ENCODE assay signal across 19 cellular contexts in genomic region chr22:46008836-46009596, GRCh38. TPM values are rescaled to one million over a fixed set of nuclear protein-coding genes. Genes with fewer than 3 reads are reported as not detected.
DNase-seq lines count a peak whose midpoint lies in the region; ATAC-seq and TF ChIP-seq lines count a peak whose summit lies in the region.
"Had no signal": no experiment of that assay in that cellular context is flagged by ENCODE, and none has a peak within 500 bp of the region (broad histone marks: within the 10 kb centered on the region; RNA-seq: fewer than 3 reads in every experiment).

No MANE protein-coding gene starts in this region.

- peaks cover 2% of the 10 kb centered on the region for H3K27me3 Mint-ChIP-seq in activated naive CD8-positive, alpha-beta T cell treated with anti-CD3 and anti-CD28 coated beads, Interleukin-2, amount 10 ng/mL, durations not matched to agents 7 days and 5 days
- H3K27me3 Mint-ChIP-seq in activated naive CD8-positive, alpha-beta T cell treated with anti-CD3 and anti-CD28 coated beads for 36 hours = no peaks in the 10 kb centered on the region
- H3K27me3 Mint-ChIP-seq in nephron (ENCODE audit: low read depth) = peaks cover 3% of the 10 kb centered on the region
- H3K27me3 Mint-ChIP-seq in natural killer cell (ENCODE audit: low read depth in 2 of 2) = no peaks in the 10 kb centered on the region

- 83 to 89% methylated on average over 3 to 9 of the region's 9 CpGs for WGBS in esophagus squamous epithelium, 2 donors
- WGBS in transverse colon (ENCODE audit: low coverage in 1 of 2), 2 donors = 90 to 92% methylated on average over 2 to 9 of the region's 9 CpGs

- H3K9me3 ChIP-seq in esophagus squamous epithelium = peaks cover 0 to 7% (median 0%) of the 10 kb centered on the region in 3 donors
- H3K9me3 ChIP-seq in transverse colon = peaks cover 0 to 6% of the 10 kb centered on the region in 2 donors
- H3K9me3 ChIP-seq: colonic mucosa had no signal

- in situ Hi-C loops in transverse colon (cut with MboI; ENCODE audit: low pct_ligation_motif_present in 1 of 4, low pct_unique_long_range_greater_than_20kb in 1 of 4, low sequenced_read_pairs in 3 of 4) = loop anchor here (5.0 to 25.0 kb wide), 4 partner anchors 106 to 306 kb away; no protein-coding TSS in a partner anchor

- H3K4me1 Mint-ChIP-seq in activated naive CD8-positive, alpha-beta T cell treated with anti-CD3 and anti-CD28 coated beads, Interleukin-2, amount 10 ng/mL, durations not matched to agents 7 days and 5 days = peaks cover 18% of the 10 kb centered on the region
- peaks cover 21% of the 10 kb centered on the region for H3K4me1 Mint-ChIP-seq in activated naive CD8-positive, alpha-beta T cell treated with anti-CD3 and anti-CD28 coated beads for 36 hours
- H3K4me1 Mint-ChIP-seq in nephron (peaks cover 30% of the 10 kb centered on the region), natural killer cell (peaks cover 11 to 31% of the 10 kb centered on the region in 2 donors)

- POLR2A ChIA-PET in activated naive CD8-positive, alpha-beta T cell treated with anti-CD3 and anti-CD28 coated beads, Interleukin-2, amount 10 ng/mL, durations not matched to agents 7 days and 5 days (lab: Charles Lee) = no interaction called here

- no peak overlapping the region for H3K4me3 Mint-ChIP-seq in activated naive CD8-positive, alpha-beta T cell treated with anti-CD3 and anti-CD28 coated beads, Interleukin-2, amount 10 ng/mL, durations not matched to agents 7 days and 5 days
- no peak overlapping the region for H3K4me3 Mint-ChIP-seq in activated naive CD8-positive, alpha-beta T cell treated with anti-CD3 and anti-CD28 coated beads for 36 hours
- H3K4me3 Mint-ChIP-seq in nephron (peak overlapping the region in 1 of 3 experiments; percentile 26), natural killer cell (no peak overlapping the region)
- H3K4me3 Mint-ChIP-seq: activated T-cell treated with anti-CD3 and anti-CD28 coated beads, Interleukin-2, amount 50 U/mL, for 24 hours; CD4-positive, alpha-beta T cell; neural crest cell had no signal

- no peak overlapping the region for H3K27ac Mint-ChIP-seq in activated naive CD8-positive, alpha-beta T cell treated with anti-CD3 and anti-CD28 coated beads, Interleukin-2, amount 10 ng/mL, durations not matched to agents 7 days and 5 days
- no peak overlapping the region for H3K27ac Mint-ChIP-seq in activated naive CD8-positive, alpha-beta T cell treated with anti-CD3 and anti-CD28 coated beads for 36 hours
- H3K27ac Mint-ChIP-seq in nephron = peak overlapping the region; percentile 64 to 80 (median 75)
- no peak overlapping the region for H3K27ac Mint-ChIP-seq in natural killer cell
- H3K27ac Mint-ChIP-seq: activated T-cell treated with anti-CD3 and anti-CD28 coated beads, Interleukin-2, amount 50 U/mL, for 24 hours; CD4-positive, alpha-beta T cell had no signal

- no peaks in the 10 kb centered on the region for H3K36me3 ChIP-seq in esophagus squamous epithelium
- H3K36me3 ChIP-seq in transverse colon = no peaks in the 10 kb centered on the region
- H3K36me3 ChIP-seq: colonic mucosa, HAP-1, SJSA1 had no signal

- H3K9me3 Mint-ChIP-seq in activated naive CD8-positive, alpha-beta T cell treated with anti-CD3 and anti-CD28 coated beads, Interleukin-2, amount 10 ng/mL, durations not matched to agents 7 days and 5 days = no peaks in the 10 kb centered on the region
- H3K9me3 Mint-ChIP-seq in activated naive CD8-positive, alpha-beta T cell treated with anti-CD3 and anti-CD28 coated beads for 36 hours = no peaks in the 10 kb centered on the region
- H3K9me3 Mint-ChIP-seq in nephron = peaks cover 6% of the 10 kb centered on the region
- H3K9me3 Mint-ChIP-seq in natural killer cell = peaks cover 0 to 2% of the 10 kb centered on the region in 2 donors
- H3K9me3 Mint-ChIP-seq: CD4-positive, alpha-beta T cell; neural crest cell had no signal

- intact Hi-C loops in esophagus squamous epithelium (cut with DNase I) (no loop called here), transverse colon (cut with DNase I; ENCODE audit: low total_unique reads) (loop anchor here (10.0 kb wide), 1 partner anchor 66 kb away; no protein-coding TSS in a partner anchor), natural killer cell (cut with micrococcal nuclease) (loop anchor here (5.0 kb wide), 1 partner anchor 63 kb away; no protein-coding TSS in a partner anchor)

- TF ChIP-seq POLR2A in esophagus squamous epithelium (IDR thresholded peaks at IDR 0.05) (no peak), transverse colon (IDR thresholded peaks at IDR 0.05) (no peak)

- H3K4me3 ChIP-seq in esophagus squamous epithelium = no peak overlapping the region
- H3K4me3 ChIP-seq in transverse colon = no peak overlapping the region
- H3K4me3 ChIP-seq: colonic mucosa, HAP-1, K562, SJSA1 had no signal

- H3K27me3 ChIP-seq in esophagus squamous epithelium (no peaks in the 10 kb centered on the region), transverse colon (no peaks in the 10 kb centered on the region)
- H3K27me3 ChIP-seq: colonic mucosa, SJSA1 had no signal

- TF ChIP-seq CTCF in esophagus squamous epithelium (IDR thresholded peaks at IDR 0.05) (no peak), nephron (IDR thresholded peaks at IDR 0.05; ENCODE audit: unreplicated experiment in 3 of 3) (no peak), transverse colon (IDR thresholded peaks at IDR 0.05) (no peak), natural killer cell (IDR thresholded peaks at IDR 0.05) (no peak)

- no peaks in the 10 kb centered on the region for H3K36me3 Mint-ChIP-seq in activated naive CD8-positive, alpha-beta T cell treated with anti-CD3 and anti-CD28 coated beads, Interleukin-2, amount 10 ng/mL, durations not matched to agents 7 days and 5 days
- no peaks in the 10 kb centered on the region for H3K36me3 Mint-ChIP-seq in activated naive CD8-positive, alpha-beta T cell treated with anti-CD3 and anti-CD28 coated beads for 36 hours
- H3K36me3 Mint-ChIP-seq in nephron (ENCODE audit: low read depth) (no peaks in the 10 kb centered on the region), natural killer cell (no peaks in the 10 kb centered on the region)

- TF ChIP-seq EP300 in transverse colon (IDR thresholded peaks at IDR 0.05; ENCODE audit: low read depth) = no peak

- DNase-seq in activated naive CD8-positive, alpha-beta T cell treated with anti-CD3 and anti-CD28 coated beads, Interleukin-2, amount 10 ng/mL, durations not matched to agents 7 days and 5 days = peak; percentile 21
- no peak for DNase-seq in activated naive CD8-positive, alpha-beta T cell treated with anti-CD3 and anti-CD28 coated beads for 36 hours
- DNase-seq in esophagus squamous epithelium (lab: John Stamatoyannopoulos, UW) (no peak), transverse colon (no peak), NCI-H510A treated with DMSO at 0.1 percent for 48 hours (lab: John Stamatoyannopoulos, UW) (no peak), natural killer cell (no peak), substantia nigra (lab: John Stamatoyannopoulos, UW) (no peak)
- DNase-seq: activated CD4-positive, alpha-beta T cell treated with anti-CD3 and anti-CD28 coated beads, Interleukin-2, amount 50 U/mL, for 1 hour; activated T-cell treated with anti-CD3 and anti-CD28 coated beads, Interleukin-2, amount 50 U/mL, for 24 hours; CD4-positive, alpha-beta T cell; colonic mucosa; NCI-H1105; small intestine; stimulated activated naive CD4-positive, alpha-beta T cell treated with Interleukin-2 at 50 U/mL for 16 hours had no signal

- H3K27ac ChIP-seq in esophagus squamous epithelium = peak overlapping the region; percentile 87 to 98 (median 98)
- H3K27ac ChIP-seq in transverse colon = peak overlapping the region; percentile 83 to 92 (median 88)
- no peak overlapping the region for H3K27ac ChIP-seq in substantia nigra (ENCODE audit: low read depth, low read length, poor library complexity, severe bottlenecking)

- H3K4me1 ChIP-seq in esophagus squamous epithelium (peaks cover 42 to 80% (median 58%) of the 10 kb centered on the region in 3 donors), transverse colon (peaks cover 29 to 37% (median 35%) of the 10 kb centered on the region in 4 donors)

- no peak for ATAC-seq in activated naive CD8-positive, alpha-beta T cell treated with anti-CD3 and anti-CD28 coated beads, Interleukin-2, amount 10 ng/mL, durations not matched to agents 7 days and 5 days (ENCODE audit: low read depth)
- ATAC-seq in natural killer cell = no peak
- ATAC-seq: K562 had no signal

RNA-seq across cellular contexts. Expression of gene WNT7B, which starts 32.1 kb away (rescaled TPM):
- total RNA-seq in activated naive CD8-positive, alpha-beta T cell treated with anti-CD3 and anti-CD28 coated beads, Interleukin-2, amount 10 ng/mL, durations not matched to agents 7 days and 5 days = not detected
- not detected for total RNA-seq in activated naive CD8-positive, alpha-beta T cell treated with anti-CD3 and anti-CD28 coated beads for 36 hours
- total RNA-seq in esophagus squamous epithelium (10 to 100 TPM; 10.6 to 27.0 (median 16.1) TPM), transverse colon (not detected), natural killer cell (not detected)
- total RNA-seq: CD4-positive, alpha-beta T cell; K562 had no signal

Comparison
In these comparisons a context has a peak if more than half of its experiments do, and no peak if none do; other contexts are left out.
1. H3K27ac Mint-ChIP-seq: peak in nephron (3 of 3); none in activated naive CD8-positive, alpha-beta T cell treated with anti-CD3 and anti-CD28 coated beads, Interleukin-2, amount 10 ng/mL, durations not matched to agents 7 days and 5 days (single experiment), activated naive CD8-positive, alpha-beta T cell treated with anti-CD3 and anti-CD28 coated beads for 36 hours (single experiment) and natural killer cell (0 of 2).
2. RNA of gene WNT7B, which starts 32.1 kb away (total RNA-seq): 10.6 to 27.0 TPM in esophagus squamous epithelium; not detected in activated naive CD8-positive, alpha-beta T cell treated with anti-CD3 and anti-CD28 coated beads, Interleukin-2, amount 10 ng/mL, durations not matched to agents 7 days and 5 days, not detected in activated naive CD8-positive, alpha-beta T cell treated with anti-CD3 and anti-CD28 coated beads for 36 hours, not detected in transverse colon and not detected in natural killer cell; every median in the first group is over 10 times any median in the second.